Comparison of ENCODE assay signal across 1 cellular context in genomic region chr17:70110443-70110880, GRCh38.
TF ChIP-seq lines count a peak whose summit lies in the region.

No MANE protein-coding gene starts in this region.

TF ChIP-seq in HepG2, 621 proteins besides CTCF, POLR2A, EP300 and RAD21:
- TF ChIP-seq TFAP4 (IDR thresholded peaks at IDR 0.05; ENCODE audit: borderline replicate concordance, low read depth) (no peak), ZNF251 (CRISPR knock-in tag; IDR thresholded peaks at IDR 0.05) (no peak), GABPB1 (CRISPR knock-in tag; IDR thresholded peaks at IDR 0.05) (no peak), SIX1 (CRISPR knock-in tag; IDR thresholded peaks at IDR 0.05; ENCODE audit: borderline replicate concordance) (no peak), SIN3A (IDR thresholded peaks at IDR 0.05; ENCODE audit: borderline replicate concordance, low read depth, low read length) (no peak)
